Comparison of ENCODE assay signal across 1 cellular context in genomic region chr15:80695099-80695910, GRCh38.
TF ChIP-seq lines count a peak whose summit lies in the region.

Gene ABHD17C, plus strand, starts transcription at chr15:80695310. Its CDS starts 120 bp downstream, at chr15:80695430.

TF ChIP-seq in GM12878, 131 proteins besides CTCF, POLR2A, EP300 and RAD21 (continued from another document and continues in another):
- TF ChIP-seq, protein P1, sequence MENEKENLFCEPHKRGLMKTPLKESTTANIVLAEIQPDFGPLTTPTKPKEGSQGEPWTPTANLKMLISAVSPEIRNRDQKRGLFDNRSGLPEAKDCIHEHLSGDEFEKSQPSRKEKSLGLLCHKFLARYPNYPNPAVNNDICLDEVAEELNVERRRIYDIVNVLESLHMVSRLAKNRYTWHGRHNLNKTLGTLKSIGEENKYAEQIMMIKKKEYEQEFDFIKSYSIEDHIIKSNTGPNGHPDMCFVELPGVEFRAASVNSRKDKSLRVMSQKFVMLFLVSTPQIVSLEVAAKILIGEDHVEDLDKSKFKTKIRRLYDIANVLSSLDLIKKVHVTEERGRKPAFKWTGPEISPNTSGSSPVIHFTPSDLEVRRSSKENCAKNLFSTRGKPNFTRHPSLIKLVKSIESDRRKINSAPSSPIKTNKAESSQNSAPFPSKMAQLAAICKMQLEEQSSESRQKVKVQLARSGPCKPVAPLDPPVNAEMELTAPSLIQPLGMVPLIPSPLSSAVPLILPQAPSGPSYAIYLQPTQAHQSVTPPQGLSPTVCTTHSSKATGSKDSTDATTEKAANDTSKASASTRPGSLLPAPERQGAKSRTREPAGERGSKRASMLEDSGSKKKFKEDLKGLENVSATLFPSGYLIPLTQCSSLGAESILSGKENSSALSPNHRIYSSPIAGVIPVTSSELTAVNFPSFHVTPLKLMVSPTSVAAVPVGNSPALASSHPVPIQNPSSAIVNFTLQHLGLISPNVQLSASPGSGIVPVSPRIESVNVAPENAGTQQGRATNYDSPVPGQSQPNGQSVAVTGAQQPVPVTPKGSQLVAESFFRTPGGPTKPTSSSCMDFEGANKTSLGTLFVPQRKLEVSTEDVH (IDR thresholded peaks at IDR 0.05; ENCODE audit: low read depth, partially characterized antibody): no peak
- TF ChIP-seq, protein P2, sequence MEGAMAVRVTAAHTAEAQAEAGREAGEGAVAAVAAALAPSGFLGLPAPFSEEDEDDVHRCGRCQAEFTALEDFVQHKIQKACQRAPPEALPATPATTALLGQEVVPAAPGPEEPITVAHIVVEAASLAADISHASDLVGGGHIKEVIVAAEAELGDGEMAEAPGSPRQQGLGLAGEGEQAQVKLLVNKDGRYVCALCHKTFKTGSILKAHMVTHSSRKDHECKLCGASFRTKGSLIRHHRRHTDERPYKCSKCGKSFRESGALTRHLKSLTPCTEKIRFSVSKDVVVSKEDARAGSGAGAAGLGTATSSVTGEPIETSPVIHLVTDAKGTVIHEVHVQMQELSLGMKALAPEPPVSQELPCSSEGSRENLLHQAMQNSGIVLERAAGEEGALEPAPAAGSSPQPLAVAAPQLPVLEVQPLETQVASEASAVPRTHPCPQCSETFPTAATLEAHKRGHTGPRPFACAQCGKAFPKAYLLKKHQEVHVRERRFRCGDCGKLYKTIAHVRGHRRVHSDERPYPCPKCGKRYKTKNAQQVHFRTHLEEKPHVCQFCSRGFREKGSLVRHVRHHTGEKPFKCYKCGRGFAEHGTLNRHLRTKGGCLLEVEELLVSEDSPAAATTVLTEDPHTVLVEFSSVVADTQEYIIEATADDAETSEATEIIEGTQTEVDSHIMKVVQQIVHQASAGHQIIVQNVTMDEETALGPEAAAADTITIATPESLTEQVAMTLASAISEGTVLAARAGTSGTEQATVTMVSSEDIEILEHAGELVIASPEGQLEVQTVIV (IDR thresholded peaks at IDR 0.05; ENCODE audit: borderline replicate concordance, partially characterized antibody): no peak
- TF ChIP-seq FOXM1 (IDR thresholded peaks at IDR 0.05; ENCODE audit: low read depth, low read length) (no peak), BRCA1 (IDR thresholded peaks at IDR 0.05; ENCODE audit: low read depth, low read length) (no peak), MTA3 (IDR thresholded peaks at IDR 0.05; ENCODE audit: borderline replicate concordance, low read length) (no peak), PBX3 (IDR thresholded peaks at IDR 0.05; ENCODE audit: insufficient replicate concordance, low read depth, low read length) (no peak), RCOR1 (conservative IDR thresholded peaks at IDR 0.05; ENCODE audit: low read depth, low read length) (no peak), SRF (IDR thresholded peaks at IDR 0.05; ENCODE audit: low read depth in 2 of 2, low read length in 2 of 2) (no peak), HCFC1 (IDR thresholded peaks at IDR 0.05; ENCODE audit: low read length) (no peak), BHLHE40 (IDR thresholded peaks at IDR 0.05; ENCODE audit: borderline replicate concordance in 1 of 2, low read depth in 2 of 2, low read length in 1 of 2) (0 out of 4 replicates have a peak, but pooled peaks of 1 of the 2 experiments have one; percentile 15), KLF5 (IDR thresholded peaks at IDR 0.05; ENCODE audit: partially characterized antibody) (no peak), TCF3 (IDR thresholded peaks at IDR 0.05; ENCODE audit: borderline replicate concordance, insufficient read depth, low read depth, low read length) (no peak), SIN3A (IDR thresholded peaks at IDR 0.05; ENCODE audit: low read depth, low read length) (no peak), NFIC (IDR thresholded peaks at IDR 0.05; ENCODE audit: low read depth, low read length) (no peak), BACH1 (IDR thresholded peaks at IDR 0.05; ENCODE audit: borderline replicate concordance) (0 out of 2 replicates have a peak, but pooled peaks have one; percentile 3), MYC (IDR thresholded peaks at IDR 0.05; ENCODE audit: insufficient read depth, insufficient read length, insufficient replicate concordance, low read length, severe bottlenecking) (no peak), DPF2 (IDR thresholded peaks at IDR 0.05) (no peak; the same call in 1 of the 2 replicates), ZZZ3 (IDR thresholded peaks at IDR 0.05; ENCODE audit: control insufficient read depth, insufficient read length, low read depth) (no peak), YY1 (IDR thresholded peaks at IDR 0.05; ENCODE audit: low read depth, low read length) (0 out of 2 replicates have a peak, but pooled peaks have one; percentile 38), STAT3 (IDR thresholded peaks at IDR 0.05; ENCODE audit: low read depth, low read length) (no peak), ZBTB11 (CRISPR knock-in tag; IDR thresholded peaks at IDR 0.05) (no peak), POLR2AphosphoS2 (IDR thresholded peaks at IDR 0.05; ENCODE audit: low read depth, low read length) (no peak), CUX1 (IDR thresholded peaks at IDR 0.05; ENCODE audit: insufficient replicate concordance, low read depth, low read length) (no peak), ETV6 (conservative IDR thresholded peaks at IDR 0.05 in 1 of 2, IDR thresholded peaks at IDR 0.05 in 1 of 2; ENCODE audit: borderline replicate concordance in 1 of 2, low read depth in 1 of 2) (no peak), EGR1 (IDR thresholded peaks at IDR 0.05; ENCODE audit: borderline replicate concordance in 1 of 2, low read depth in 2 of 2, low read length in 2 of 2) (peak in 1 of 2 experiments; percentile 57; a peak in 2 of 3 replicates), FOXK2 (IDR thresholded peaks at IDR 0.05) (no peak), SUPT20H (IDR thresholded peaks at IDR 0.05; ENCODE audit: borderline replicate concordance, control insufficient read depth, low read depth, low read length) (no peak), PAX5 (IDR thresholded peaks at IDR 0.05; ENCODE audit: borderline replicate concordance, low read depth, low read length) (no peak), NR2C1 (IDR thresholded peaks at IDR 0.05) (no peak), CREM (IDR thresholded peaks at IDR 0.05; ENCODE audit: low read depth) (no peak), MEF2A (IDR thresholded peaks at IDR 0.05; ENCODE audit: insufficient read depth, low read depth, low read length) (no peak), PML (IDR thresholded peaks at IDR 0.05; ENCODE audit: low read length) (no peak)
- TF ChIP-seq, protein P3, sequence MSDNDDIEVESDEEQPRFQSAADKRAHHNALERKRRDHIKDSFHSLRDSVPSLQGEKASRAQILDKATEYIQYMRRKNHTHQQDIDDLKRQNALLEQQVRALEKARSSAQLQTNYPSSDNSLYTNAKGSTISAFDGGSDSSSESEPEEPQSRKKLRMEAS (IDR thresholded peaks at IDR 0.05; ENCODE audit: low read depth, low read length): 0 out of 2 replicates have a peak, but pooled peaks have one; percentile 38
- TF ChIP-seq, protein P4, sequence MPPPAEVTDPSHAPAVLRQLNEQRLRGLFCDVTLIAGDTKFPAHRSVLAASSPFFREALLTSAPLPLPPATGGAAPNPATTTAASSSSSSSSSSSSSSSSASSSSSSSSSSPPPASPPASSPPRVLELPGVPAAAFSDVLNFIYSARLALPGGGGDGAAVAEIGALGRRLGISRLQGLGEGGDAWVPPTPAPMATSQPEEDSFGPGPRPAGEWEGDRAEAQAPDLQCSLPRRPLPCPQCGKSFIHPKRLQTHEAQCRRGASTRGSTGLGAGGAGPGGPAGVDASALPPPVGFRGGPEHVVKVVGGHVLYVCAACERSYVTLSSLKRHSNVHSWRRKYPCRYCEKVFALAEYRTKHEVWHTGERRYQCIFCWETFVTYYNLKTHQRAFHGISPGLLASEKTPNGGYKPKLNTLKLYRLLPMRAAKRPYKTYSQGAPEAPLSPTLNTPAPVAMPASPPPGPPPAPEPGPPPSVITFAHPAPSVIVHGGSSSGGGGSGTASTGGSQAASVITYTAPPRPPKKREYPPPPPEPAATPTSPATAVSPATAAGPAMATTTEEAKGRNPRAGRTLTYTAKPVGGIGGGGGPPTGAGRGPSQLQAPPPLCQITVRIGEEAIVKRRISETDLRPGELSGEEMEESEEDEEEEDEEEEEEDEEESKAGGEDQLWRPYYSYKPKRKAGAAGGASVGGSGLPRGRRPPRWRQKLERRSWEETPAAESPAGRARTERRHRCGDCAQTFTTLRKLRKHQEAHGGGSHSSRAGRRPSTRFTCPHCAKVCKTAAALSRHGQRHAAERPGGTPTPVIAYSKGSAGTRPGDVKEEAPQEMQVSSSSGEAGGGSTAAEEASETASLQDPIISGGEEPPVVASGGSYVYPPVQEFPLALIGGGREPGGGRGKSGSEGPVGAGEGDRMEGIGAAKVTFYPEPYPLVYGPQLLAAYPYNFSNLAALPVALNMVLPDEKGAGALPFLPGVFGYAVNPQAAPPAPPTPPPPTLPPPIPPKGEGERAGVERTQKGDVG (CRISPR knock-in tag; IDR thresholded peaks at IDR 0.05): no peak
- TF ChIP-seq, protein P5, sequence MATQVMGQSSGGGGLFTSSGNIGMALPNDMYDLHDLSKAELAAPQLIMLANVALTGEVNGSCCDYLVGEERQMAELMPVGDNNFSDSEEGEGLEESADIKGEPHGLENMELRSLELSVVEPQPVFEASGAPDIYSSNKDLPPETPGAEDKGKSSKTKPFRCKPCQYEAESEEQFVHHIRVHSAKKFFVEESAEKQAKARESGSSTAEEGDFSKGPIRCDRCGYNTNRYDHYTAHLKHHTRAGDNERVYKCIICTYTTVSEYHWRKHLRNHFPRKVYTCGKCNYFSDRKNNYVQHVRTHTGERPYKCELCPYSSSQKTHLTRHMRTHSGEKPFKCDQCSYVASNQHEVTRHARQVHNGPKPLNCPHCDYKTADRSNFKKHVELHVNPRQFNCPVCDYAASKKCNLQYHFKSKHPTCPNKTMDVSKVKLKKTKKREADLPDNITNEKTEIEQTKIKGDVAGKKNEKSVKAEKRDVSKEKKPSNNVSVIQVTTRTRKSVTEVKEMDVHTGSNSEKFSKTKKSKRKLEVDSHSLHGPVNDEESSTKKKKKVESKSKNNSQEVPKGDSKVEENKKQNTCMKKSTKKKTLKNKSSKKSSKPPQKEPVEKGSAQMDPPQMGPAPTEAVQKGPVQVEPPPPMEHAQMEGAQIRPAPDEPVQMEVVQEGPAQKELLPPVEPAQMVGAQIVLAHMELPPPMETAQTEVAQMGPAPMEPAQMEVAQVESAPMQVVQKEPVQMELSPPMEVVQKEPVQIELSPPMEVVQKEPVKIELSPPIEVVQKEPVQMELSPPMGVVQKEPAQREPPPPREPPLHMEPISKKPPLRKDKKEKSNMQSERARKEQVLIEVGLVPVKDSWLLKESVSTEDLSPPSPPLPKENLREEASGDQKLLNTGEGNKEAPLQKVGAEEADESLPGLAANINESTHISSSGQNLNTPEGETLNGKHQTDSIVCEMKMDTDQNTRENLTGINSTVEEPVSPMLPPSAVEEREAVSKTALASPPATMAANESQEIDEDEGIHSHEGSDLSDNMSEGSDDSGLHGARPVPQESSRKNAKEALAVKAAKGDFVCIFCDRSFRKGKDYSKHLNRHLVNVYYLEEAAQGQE (IDR thresholded peaks at IDR 0.05; ENCODE audit: low read depth, low read length): no peak
